In the genomic region with DNA sequence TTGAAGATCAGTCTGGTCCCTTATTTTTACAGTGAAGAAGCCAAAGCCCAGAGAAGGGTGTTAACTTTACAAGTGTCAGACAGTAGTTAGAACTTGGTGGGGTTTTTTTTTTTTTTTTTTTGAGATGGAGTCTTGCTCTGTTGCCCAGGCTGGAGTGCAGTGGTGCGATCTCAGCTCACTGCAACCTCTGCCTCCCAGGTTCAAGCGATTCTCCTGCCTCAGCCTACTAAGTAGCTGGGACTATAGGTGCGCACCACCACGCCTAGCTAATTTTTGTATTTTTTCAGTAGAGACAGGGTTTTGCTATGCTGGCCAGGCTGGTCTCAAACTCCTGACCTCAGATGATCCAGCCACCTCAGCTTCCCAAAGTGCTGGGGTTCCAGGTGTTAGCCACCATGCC, we compare ENCODE assay signal across 7 cellular contexts. TPM values are rescaled to one million over a fixed set of nuclear protein-coding genes. Genes with fewer than 3 reads are reported as not detected.
A peak's percentile ranks its signal among the peaks of the same experiment; 100 is the strongest.
DNase-seq lines count a peak whose midpoint lies in the region; ATAC-seq and TF ChIP-seq lines count a peak whose summit lies in the region.
"Not testable (repeated sequence)": the region's sequence is repeated elsewhere in the genome, so short reads cannot be mapped to it uniquely, and the experiment has no call there.

No MANE protein-coding gene starts in this region.

- CTCF ChIA-PET in activated CD4-positive, alpha-beta T cell treated with anti-CD3 and anti-CD28 coated beads for 36 hours (lab: Charles Lee) = interaction anchor here (1.0 kb wide), 1 partner anchor 17 kb away, joined by 3 read pairs; no protein-coding TSS in a partner anchor

- DNase-seq in DND-41; SK-N-MC (ENCODE audit: low read depth, low spot score); activated CD4-positive, alpha-beta T cell treated with anti-CD3 and anti-CD28 coated beads for 36 hours; activated T-helper 1 cell treated with anti-CD3 and anti-CD28 coated beads, Interleukin-12 subunit alpha, Interleukin-12 subunit beta, Interleukin-2, Interleukin-4 antibody, amounts not matched to agents 30 ng/mL and 10 ng/mL and 1 ng/mL, durations not matched to agents 14 hours and 24 hours and 36 hours (ENCODE audit: low spot score); activated naive CD8-positive, alpha-beta T cell treated with anti-CD3 and anti-CD28 coated beads, Interleukin-2, amount 50 U/mL, for 24 hours; naive thymus-derived CD8-positive, alpha-beta T cell; stimulated activated naive B cell treated with anti-CD40 and anti-IgM and Interleukin-4, amounts not matched to agents 10 μg/mL and 1 μg/mL and 100 μg/mL, for 72 hours: not testable (repeated sequence)

- not testable (repeated sequence) for H2AFZ ChIP-seq in DND-41 (ENCODE audit: low read depth, low read length)

- peaks cover 75% of the 10 kb centered on the region for H3K36me3 Mint-ChIP-seq in activated CD4-positive, alpha-beta T cell treated with anti-CD3 and anti-CD28 coated beads for 36 hours (ENCODE audit: low read depth)
- peaks cover 69% of the 10 kb centered on the region for H3K36me3 Mint-ChIP-seq in activated T-helper 1 cell treated with anti-CD3 and anti-CD28 coated beads, Interleukin-12 subunit alpha, Interleukin-12 subunit beta, Interleukin-2, Interleukin-4 antibody, amounts not matched to agents 30 ng/mL and 10 ng/mL and 1 ng/mL, durations not matched to agents 14 hours and 24 hours and 36 hours (ENCODE audit: low read depth)
- H3K36me3 Mint-ChIP-seq in activated naive CD8-positive, alpha-beta T cell treated with anti-CD3 and anti-CD28 coated beads, Interleukin-2, amount 50 U/mL, for 24 hours (ENCODE audit: low read depth) = peaks cover 80% of the 10 kb centered on the region
- H3K36me3 Mint-ChIP-seq in naive thymus-derived CD8-positive, alpha-beta T cell = peaks cover 0 to 90% (median 21%) of the 10 kb centered on the region in 3 donors
- H3K36me3 Mint-ChIP-seq in stimulated activated naive B cell treated with anti-CD40 and anti-IgM and Interleukin-4, amounts not matched to agents 10 μg/mL and 1 μg/mL and 100 μg/mL, for 72 hours = peaks cover 30 to 56% of the 10 kb centered on the region in 2 donors

- peaks cover 94% of the 10 kb centered on the region for H3K4me1 Mint-ChIP-seq in activated CD4-positive, alpha-beta T cell treated with anti-CD3 and anti-CD28 coated beads for 36 hours
- peaks cover 82% of the 10 kb centered on the region for H3K4me1 Mint-ChIP-seq in activated T-helper 1 cell treated with anti-CD3 and anti-CD28 coated beads, Interleukin-12 subunit alpha, Interleukin-12 subunit beta, Interleukin-2, Interleukin-4 antibody, amounts not matched to agents 30 ng/mL and 10 ng/mL and 1 ng/mL, durations not matched to agents 14 hours and 24 hours and 36 hours (ENCODE audit: low read depth)
- peaks cover 90% of the 10 kb centered on the region for H3K4me1 Mint-ChIP-seq in activated naive CD8-positive, alpha-beta T cell treated with anti-CD3 and anti-CD28 coated beads, Interleukin-2, amount 50 U/mL, for 24 hours
- peaks cover 21 to 69% (median 64%) of the 10 kb centered on the region in 4 donors for H3K4me1 Mint-ChIP-seq in naive thymus-derived CD8-positive, alpha-beta T cell
- H3K4me1 Mint-ChIP-seq in stimulated activated naive B cell treated with anti-CD40 and anti-IgM and Interleukin-4, amounts not matched to agents 10 μg/mL and 1 μg/mL and 100 μg/mL, for 72 hours = peaks cover 15 to 45% of the 10 kb centered on the region in 2 donors

- H3K4me3 ChIP-seq in DND-41 (ENCODE audit: low read depth in 1 of 2, low read length in 2 of 2); SK-N-MC: not testable (repeated sequence)

- intact Hi-C loops in activated CD4-positive, alpha-beta T cell treated with anti-CD3 and anti-CD28 coated beads for 36 hours (cut with DNase I, micrococcal nuclease) = loop anchor here (5.0 to 10.0 kb wide), 3 partner anchors 46 to 829 kb away; no protein-coding TSS in a partner anchor
- intact Hi-C loops in activated T-helper 1 cell treated with anti-CD3 and anti-CD28 coated beads, Interleukin-12 subunit alpha, Interleukin-12 subunit beta, Interleukin-2, Interleukin-4 antibody, amounts not matched to agents 30 ng/mL and 10 ng/mL and 1 ng/mL, durations not matched to agents 14 hours and 24 hours and 36 hours (cut with micrococcal nuclease) = loop anchor here (1.0 kb wide), 1 partner anchor 15 kb away; no protein-coding TSS in a partner anchor

- not testable (repeated sequence) for H3K27me3 ChIP-seq in DND-41 (ENCODE audit: insufficient read depth, low read length, poor library complexity)

- H3K9ac ChIP-seq in DND-41 (ENCODE audit: low read depth, low read length); SK-N-MC (ENCODE audit: insufficient read length): not testable (repeated sequence)

- not testable (repeated sequence) for TF ChIP-seq CTCF in DND-41 (IDR thresholded peaks at IDR 0.05; ENCODE audit: borderline replicate concordance, extremely low read depth, low read length, poor library complexity, severe bottlenecking)

- H3K36me3 ChIP-seq in DND-41 (ENCODE audit: insufficient read depth, low read length) (peaks cover 85% of the 10 kb centered on the region), SK-N-MC (ENCODE audit: insufficient read depth, low read length) (peaks cover 79% of the 10 kb centered on the region)

- H3K4me1 ChIP-seq in DND-41 (ENCODE audit: insufficient read depth, low read length) = peaks cover 52% of the 10 kb centered on the region

- 0 out of 2 replicates have a peak overlapping the region, but pooled peaks have one; percentile 20 for H3K4me2 ChIP-seq in DND-41 (ENCODE audit: insufficient read depth, low read length)

- not testable (repeated sequence) for ATAC-seq in DND-41 (ENCODE audit: insufficient read depth, low read depth); activated CD4-positive, alpha-beta T cell treated with anti-CD3 and anti-CD28 coated beads for 36 hours; activated naive CD8-positive, alpha-beta T cell treated with anti-CD3 and anti-CD28 coated beads, Interleukin-2, amount 50 U/mL, for 24 hours; naive thymus-derived CD8-positive, alpha-beta T cell; stimulated activated naive B cell treated with anti-CD40 and anti-IgM and Interleukin-4, amounts not matched to agents 10 μg/mL and 1 μg/mL and 100 μg/mL, for 72 hours (replicated peaks)

- H3K9me3 ChIP-seq in DND-41 (ENCODE audit: insufficient read depth, low read length, severe bottlenecking); SK-N-MC (ENCODE audit: low read depth, low read length): not testable (repeated sequence)

- H3K4me3 Mint-ChIP-seq in activated CD4-positive, alpha-beta T cell treated with anti-CD3 and anti-CD28 coated beads for 36 hours; stimulated activated naive B cell treated with anti-CD40 and anti-IgM and Interleukin-4, amounts not matched to agents 10 μg/mL and 1 μg/mL and 100 μg/mL, for 72 hours: not testable (repeated sequence)
- peak overlapping the region; percentile 41 for H3K4me3 Mint-ChIP-seq in activated T-helper 1 cell treated with anti-CD3 and anti-CD28 coated beads, Interleukin-12 subunit alpha, Interleukin-12 subunit beta, Interleukin-2, Interleukin-4 antibody, amounts not matched to agents 30 ng/mL and 10 ng/mL and 1 ng/mL, durations not matched to agents 14 hours and 24 hours and 36 hours
- H3K4me3 Mint-ChIP-seq in activated naive CD8-positive, alpha-beta T cell treated with anti-CD3 and anti-CD28 coated beads, Interleukin-2, amount 50 U/mL, for 24 hours = peak overlapping the region; percentile 44
- H3K4me3 Mint-ChIP-seq in naive thymus-derived CD8-positive, alpha-beta T cell = peak overlapping the region in 5 of 10 donors; percentile 37 to 67 (median 42)

- not testable (repeated sequence) for H3K27ac ChIP-seq in DND-41 (ENCODE audit: low read length)
- H3K27ac ChIP-seq in SK-N-MC = peak overlapping the region; percentile 4; the same call in 1 of the 2 replicates

- POLR2A ChIA-PET in activated CD4-positive, alpha-beta T cell treated with anti-CD3 and anti-CD28 coated beads for 36 hours (lab: Charles Lee) = not testable (repeated sequence)
- POLR2A ChIA-PET in naive thymus-derived CD8-positive, alpha-beta T cell (lab: Charles Lee) = interaction anchor here (0.5 kb wide), 1 partner anchor 72 kb away, joined by 3 read pairs; no protein-coding TSS in a partner anchor

- H3K27me3 Mint-ChIP-seq in activated CD4-positive, alpha-beta T cell treated with anti-CD3 and anti-CD28 coated beads for 36 hours; activated T-helper 1 cell treated with anti-CD3 and anti-CD28 coated beads, Interleukin-12 subunit alpha, Interleukin-12 subunit beta, Interleukin-2, Interleukin-4 antibody, amounts not matched to agents 30 ng/mL and 10 ng/mL and 1 ng/mL, durations not matched to agents 14 hours and 24 hours and 36 hours (ENCODE audit: insufficient read depth); activated naive CD8-positive, alpha-beta T cell treated with anti-CD3 and anti-CD28 coated beads, Interleukin-2, amount 50 U/mL, for 24 hours; naive thymus-derived CD8-positive, alpha-beta T cell; stimulated activated naive B cell treated with anti-CD40 and anti-IgM and Interleukin-4, amounts not matched to agents 10 μg/mL and 1 μg/mL and 100 μg/mL, for 72 hours: not testable (repeated sequence)

- peaks cover 40% of the 10 kb centered on the region; the same call in 1 of the 2 replicates for H4K20me1 ChIP-seq in DND-41 (ENCODE audit: insufficient read depth, low read length)

- peak overlapping the region; percentile 78 for H3K27ac Mint-ChIP-seq in activated CD4-positive, alpha-beta T cell treated with anti-CD3 and anti-CD28 coated beads for 36 hours
- H3K27ac Mint-ChIP-seq in activated T-helper 1 cell treated with anti-CD3 and anti-CD28 coated beads, Interleukin-12 subunit alpha, Interleukin-12 subunit beta, Interleukin-2, Interleukin-4 antibody, amounts not matched to agents 30 ng/mL and 10 ng/mL and 1 ng/mL, durations not matched to agents 14 hours and 24 hours and 36 hours = peak overlapping the region; percentile 50
- peak overlapping the region; percentile 82 for H3K27ac Mint-ChIP-seq in activated naive CD8-positive, alpha-beta T cell treated with anti-CD3 and anti-CD28 coated beads, Interleukin-2, amount 50 U/mL, for 24 hours
- H3K27ac Mint-ChIP-seq in naive thymus-derived CD8-positive, alpha-beta T cell = peak overlapping the region in 6 of 10 donors; percentile 11 to 85 (median 74)
- peak overlapping the region; percentile 47 for H3K27ac Mint-ChIP-seq in stimulated activated naive B cell treated with anti-CD40 and anti-IgM and Interleukin-4, amounts not matched to agents 10 μg/mL and 1 μg/mL and 100 μg/mL, for 72 hours

- not testable (repeated sequence) for H3K9me3 Mint-ChIP-seq in activated CD4-positive, alpha-beta T cell treated with anti-CD3 and anti-CD28 coated beads for 36 hours (ENCODE audit: low read depth); activated T-helper 1 cell treated with anti-CD3 and anti-CD28 coated beads, Interleukin-12 subunit alpha, Interleukin-12 subunit beta, Interleukin-2, Interleukin-4 antibody, amounts not matched to agents 30 ng/mL and 10 ng/mL and 1 ng/mL, durations not matched to agents 14 hours and 24 hours and 36 hours; activated naive CD8-positive, alpha-beta T cell treated with anti-CD3 and anti-CD28 coated beads, Interleukin-2, amount 50 U/mL, for 24 hours; naive thymus-derived CD8-positive, alpha-beta T cell; stimulated activated naive B cell treated with anti-CD40 and anti-IgM and Interleukin-4, amounts not matched to agents 10 μg/mL and 1 μg/mL and 100 μg/mL, for 72 hours

- peaks cover 53% of the 10 kb centered on the region for H3K79me2 ChIP-seq in DND-41 (ENCODE audit: insufficient read depth, low read length)

RNA-seq across cellular contexts. Expression of gene SOD1, which starts 6.4 kb away (rescaled TPM):
- 100 to 1,000 TPM; 232 to 284 TPM for total RNA-seq in activated CD4-positive, alpha-beta T cell treated with anti-CD3 and anti-CD28 coated beads for 36 hours
- 346 and 354 TPM in 2 replicates for total RNA-seq in activated T-helper 1 cell treated with anti-CD3 and anti-CD28 coated beads, Interleukin-12 subunit alpha, Interleukin-12 subunit beta, Interleukin-2, Interleukin-4 antibody, amounts not matched to agents 30 ng/mL and 10 ng/mL and 1 ng/mL, durations not matched to agents 14 hours and 24 hours and 36 hours
- total RNA-seq in naive thymus-derived CD8-positive, alpha-beta T cell = 100 to 1,000 TPM; 199 to 211 TPM
- 100 to 1,000 TPM; 566 to 661 (median 623) TPM for polyA plus RNA-seq in naive thymus-derived CD8-positive, alpha-beta T cell
